28 cellular contexts compared by ENCODE assay signal in the genomic region with DNA sequence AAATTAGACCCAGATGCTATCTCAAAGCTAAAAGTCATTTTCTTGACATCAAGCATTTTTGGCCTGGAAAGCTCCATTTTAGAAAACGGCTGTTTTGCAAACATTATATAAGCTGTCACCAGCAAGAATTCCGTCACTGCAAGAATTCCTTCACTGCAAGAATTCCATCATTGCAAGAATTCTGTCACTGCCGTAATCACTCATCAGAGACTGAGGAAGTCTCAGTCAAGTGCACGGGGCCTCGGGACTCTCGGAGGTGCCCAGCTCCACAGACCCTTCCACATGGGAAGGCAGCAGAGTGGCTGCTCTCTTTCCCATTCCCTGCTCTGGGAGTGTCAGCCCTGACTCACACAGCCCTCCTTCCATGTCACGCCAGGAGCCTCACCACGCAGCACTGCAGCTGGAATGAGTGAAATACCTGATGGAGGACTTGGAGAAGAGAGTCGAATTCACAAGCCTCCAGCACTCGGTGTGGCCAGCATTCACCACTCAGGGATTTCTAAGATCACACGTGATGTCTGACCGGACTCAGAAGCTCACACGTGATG.
"Had no signal": no experiment of that assay in that cellular context is flagged by ENCODE, and none has a peak within 500 bp of the region (broad histone marks: within the 10 kb centered on the region; RNA-seq: fewer than 3 reads in every experiment).

No MANE protein-coding gene starts in this region.

- H3K36me3 Mint-ChIP-seq: activated CD4-positive, alpha-beta memory T cell treated with anti-CD3 and anti-CD28 coated beads for 36 hours; activated CD8-positive, alpha-beta memory T cell treated with anti-CD3 and anti-CD28 coated beads, Interleukin-2, amount 10 ng/mL, durations not matched to agents 7 days and 5 days; activated naive CD8-positive, alpha-beta T cell had no signal

- H3K27me3 ChIP-seq: brain microvascular endothelial cell, colonic mucosa had no signal

- DNase-seq: activated B cell treated with CpG ODN at 0.5 μM for 24 hours; activated CD4-positive, alpha-beta memory T cell treated with anti-CD3 and anti-CD28 coated beads for 36 hours; activated CD4-positive, alpha-beta T cell treated with anti-CD3 and anti-CD28 coated beads for 48 hours; activated CD8-positive, alpha-beta memory T cell treated with anti-CD3 and anti-CD28 coated beads, Interleukin-2, amount 10 ng/mL, durations not matched to agents 7 days and 5 days; activated CD8-positive, alpha-beta memory T cell treated with anti-CD3 and anti-CD28 coated beads, Interleukin-2, amount 50 U/mL, for 4 hours; activated CD8-positive, alpha-beta T cell treated with anti-CD3 and anti-CD28 coated beads, Interleukin-2, amount 10 ng/mL, durations not matched to agents 7 days and 5 days; activated gamma-delta T cell treated with Interleukin-2 at 50 U/mL for 16 hours; activated naive CD4-positive, alpha-beta T cell treated with anti-CD3 and anti-CD28 coated beads, Interleukin-2, amount 50 U/mL, for 16 hours; activated naive CD4-positive, alpha-beta T cell treated with Interleukin-2 at 50 U/mL for 16 hours; activated T-cell treated with anti-CD3 and anti-CD28 coated beads, Interleukin-2, amount 50 U/mL, for 1 hour; activated T-cell treated with anti-CD3 and anti-CD28 coated beads, Interleukin-2, amount 50 U/mL, for 48 hours; amniotic stem cell; anterior cingulate cortex; brain microvascular endothelial cell; colonic mucosa; effector CD8-positive, alpha-beta T cell; foreskin fibroblast; heart left ventricle; T-helper 1 cell; T-helper 17 cell; T1000; WERI-Rb-1 had no signal

- H3K4me3 Mint-ChIP-seq: activated B cell treated with CpG ODN at 0.5 μM for 24 hours; activated CD4-positive, alpha-beta memory T cell treated with anti-CD3 and anti-CD28 coated beads for 36 hours; activated CD8-positive, alpha-beta memory T cell treated with anti-CD3 and anti-CD28 coated beads, Interleukin-2, amount 10 ng/mL, durations not matched to agents 7 days and 5 days; activated CD8-positive, alpha-beta T cell treated with anti-CD3 and anti-CD28 coated beads, Interleukin-2, amount 10 ng/mL, durations not matched to agents 7 days and 5 days; activated naive CD8-positive, alpha-beta T cell; activated T-helper 1 cell treated with anti-CD3 and anti-CD28 coated beads, Interleukin-12 subunit alpha, Interleukin-12 subunit beta, Interleukin-2, Interleukin-4 antibody, amounts not matched to agents 30 ng/mL and 10 ng/mL and 1 ng/mL, durations not matched to agents 14 hours and 24 hours and 36 hours; T-helper 17 cell; T-helper 2 cell treated with Interferon-gamma antibody and Interleukin-4, amounts not matched to agents 5 μg/mL and 100 μg/mL, for 36 hours had no signal

- H3K27me3 Mint-ChIP-seq: activated B cell treated with CpG ODN at 0.5 μM for 24 hours; activated CD4-positive, alpha-beta memory T cell treated with anti-CD3 and anti-CD28 coated beads for 36 hours; activated CD8-positive, alpha-beta memory T cell treated with anti-CD3 and anti-CD28 coated beads, Interleukin-2, amount 10 ng/mL, durations not matched to agents 7 days and 5 days; activated naive CD8-positive, alpha-beta T cell had no signal

- H3K27ac ChIP-seq: brain microvascular endothelial cell, colonic mucosa, heart left ventricle, WERI-Rb-1 had no signal

- ATAC-seq: activated CD4-positive, CD25-positive, alpha-beta regulatory T cell treated with anti-CD3 and anti-CD28 coated beads, Interleukin-2, amount 50 U/mL, for 24 hours; activated CD8-positive, alpha-beta memory T cell treated with anti-CD3 and anti-CD28 coated beads, Interleukin-2, amount 10 ng/mL, durations not matched to agents 7 days and 5 days; activated CD8-positive, alpha-beta T cell treated with anti-CD3 and anti-CD28 coated beads, Interleukin-2, amount 10 ng/mL, durations not matched to agents 7 days and 5 days; esophagus mucosa; heart left ventricle; T-helper 17 cell had no signal

- H3K4me3 ChIP-seq: colonic mucosa, heart left ventricle had no signal

- H3K36me3 ChIP-seq: brain microvascular endothelial cell, colonic mucosa, heart left ventricle, WERI-Rb-1 had no signal

- H3K9me3 ChIP-seq: colonic mucosa had no signal

- H3K4me1 ChIP-seq: colonic mucosa, heart left ventricle had no signal

- H3K27ac Mint-ChIP-seq: activated B cell treated with CpG ODN at 0.5 μM for 24 hours; activated CD4-positive, alpha-beta memory T cell treated with anti-CD3 and anti-CD28 coated beads for 36 hours; activated CD8-positive, alpha-beta memory T cell treated with anti-CD3 and anti-CD28 coated beads, Interleukin-2, amount 10 ng/mL, durations not matched to agents 7 days and 5 days; activated CD8-positive, alpha-beta T cell treated with anti-CD3 and anti-CD28 coated beads, Interleukin-2, amount 10 ng/mL, durations not matched to agents 7 days and 5 days; activated naive CD8-positive, alpha-beta T cell; activated T-helper 1 cell treated with anti-CD3 and anti-CD28 coated beads, Interleukin-12 subunit alpha, Interleukin-12 subunit beta, Interleukin-2, Interleukin-4 antibody, amounts not matched to agents 30 ng/mL and 10 ng/mL and 1 ng/mL, durations not matched to agents 14 hours and 24 hours and 36 hours; activated T-helper 2 cell treated with anti-CD3 and anti-CD28 coated beads, Interferon-gamma antibody, Interleukin-2, Interleukin-4, amounts not matched to agents 10 μg/mL and 5 μg/mL and 100 μg/mL, durations not matched to agents 14 hours and 24 hours and 36 hours; T-helper 17 cell; T-helper 2 cell treated with Interferon-gamma antibody and Interleukin-4, amounts not matched to agents 5 μg/mL and 100 μg/mL, for 36 hours had no signal

- H3K4me1 Mint-ChIP-seq: activated B cell treated with CpG ODN at 0.5 μM for 24 hours; activated CD8-positive, alpha-beta memory T cell treated with anti-CD3 and anti-CD28 coated beads, Interleukin-2, amount 10 ng/mL, durations not matched to agents 7 days and 5 days; T-helper 17 cell had no signal
